In genomic region chr10:12509016-12509793, GRCh38 we compare ENCODE assay signal across 19 cellular contexts.
DNase-seq lines count a peak whose midpoint lies in the region; ATAC-seq, FAIRE-seq and TF ChIP-seq lines count a peak whose summit lies in the region.
"Had no signal": no experiment of that assay in that cellular context is flagged by ENCODE, and none has a peak within 500 bp of the region (broad histone marks: within the 10 kb centered on the region; RNA-seq: fewer than 3 reads in every experiment).

No MANE protein-coding gene starts in this region.

- FAIRE-seq in bronchial epithelial cell (lab: Jason Lieb, UNC) = no peak
- FAIRE-seq: astrocyte had no signal

- no peak overlapping the region for H3K4me3 ChIP-seq in bronchial epithelial cell (ENCODE audit: low read depth, low read length)
- H3K4me3 ChIP-seq: sigmoid colon, upper lobe of right lung had no signal

- peaks cover 38% of the 10 kb centered on the region for H3K4me1 Mint-ChIP-seq in activated naive CD4-positive, alpha-beta T cell treated with anti-CD3 and anti-CD28 coated beads for 36 hours (ENCODE audit: low read depth)
- peaks cover 50 to 86% of the 10 kb centered on the region in 2 donors for H3K4me1 Mint-ChIP-seq in stimulated activated naive B cell treated with anti-CD40 and anti-IgM and Interleukin-4, amounts not matched to agents 10 μg/mL and 1 μg/mL and 100 μg/mL, for 72 hours

- H3K27ac Mint-ChIP-seq in activated naive CD4-positive, alpha-beta T cell treated with anti-CD3 and anti-CD28 coated beads for 36 hours = no peak overlapping the region
- H3K27ac Mint-ChIP-seq in stimulated activated naive B cell treated with anti-CD40 and anti-IgM and Interleukin-4, amounts not matched to agents 10 μg/mL and 1 μg/mL and 100 μg/mL, for 72 hours = peak overlapping the region; percentile 63
- H3K27ac Mint-ChIP-seq: activated T-helper 2 cell treated with anti-CD3 and anti-CD28 coated beads, Interferon-gamma antibody, Interleukin-2, Interleukin-4, amounts not matched to agents 10 μg/mL and 5 μg/mL and 100 μg/mL, durations not matched to agents 14 hours and 24 hours and 36 hours; WTC11 had no signal

- intact Hi-C loops in activated naive CD4-positive, alpha-beta T cell treated with anti-CD3 and anti-CD28 coated beads for 36 hours (cut with micrococcal nuclease) = loop anchor here (5.0 kb wide), 1 partner anchor 203 kb away; no protein-coding TSS in a partner anchor

- TF ChIP-seq CTCF in bronchial epithelial cell (IDR thresholded peaks at IDR 0.05; ENCODE audit: insufficient read depth, low read length, severe bottlenecking) = no peak

- H3K36me3 ChIP-seq in bronchial epithelial cell (ENCODE audit: control insufficient read depth, insufficient read depth, low read length) = no peaks in the 10 kb centered on the region
- H3K36me3 ChIP-seq: neutrophil, sigmoid colon, upper lobe of right lung had no signal

- no peaks in the 10 kb centered on the region for H3K36me3 Mint-ChIP-seq in activated naive CD4-positive, alpha-beta T cell treated with anti-CD3 and anti-CD28 coated beads for 36 hours (ENCODE audit: low read depth)
- H3K36me3 Mint-ChIP-seq in stimulated activated naive B cell treated with anti-CD40 and anti-IgM and Interleukin-4, amounts not matched to agents 10 μg/mL and 1 μg/mL and 100 μg/mL, for 72 hours = peaks cover 2 to 12% of the 10 kb centered on the region in 2 donors
- H3K36me3 Mint-ChIP-seq: WTC11 had no signal

- no peak overlapping the region for H3K4me3 Mint-ChIP-seq in activated naive CD4-positive, alpha-beta T cell treated with anti-CD3 and anti-CD28 coated beads for 36 hours
- no peak overlapping the region for H3K4me3 Mint-ChIP-seq in stimulated activated naive B cell treated with anti-CD40 and anti-IgM and Interleukin-4, amounts not matched to agents 10 μg/mL and 1 μg/mL and 100 μg/mL, for 72 hours
- H3K4me3 Mint-ChIP-seq: WTC11 had no signal

- no peaks in the 10 kb centered on the region for H3K27me3 ChIP-seq in bronchial epithelial cell (ENCODE audit: control insufficient read depth, insufficient read depth, low read length)
- H3K27me3 ChIP-seq: sigmoid colon, upper lobe of right lung had no signal

- H3K9me3 Mint-ChIP-seq in activated naive CD4-positive, alpha-beta T cell treated with anti-CD3 and anti-CD28 coated beads for 36 hours = no peaks in the 10 kb centered on the region
- no peaks in the 10 kb centered on the region for H3K9me3 Mint-ChIP-seq in stimulated activated naive B cell treated with anti-CD40 and anti-IgM and Interleukin-4, amounts not matched to agents 10 μg/mL and 1 μg/mL and 100 μg/mL, for 72 hours
- H3K9me3 Mint-ChIP-seq: activated T-helper 2 cell treated with anti-CD3 and anti-CD28 coated beads, Interferon-gamma antibody, Interleukin-2, Interleukin-4, amounts not matched to agents 10 μg/mL and 5 μg/mL and 100 μg/mL, durations not matched to agents 14 hours and 24 hours and 36 hours had no signal

- ATAC-seq in HG02610 (IDR thresholded peaks at IDR 0.05; ENCODE audit: unreplicated experiment) (peak; percentile 61), GM18861 (IDR thresholded peaks at IDR 0.05; ENCODE audit: unreplicated experiment) (no peak)
- ATAC-seq in stimulated activated naive B cell treated with anti-CD40 and anti-IgM and Interleukin-4, amounts not matched to agents 10 μg/mL and 1 μg/mL and 100 μg/mL, for 72 hours (replicated peaks) = peak; percentile 32 to 52
- ATAC-seq: upper lobe of right lung, WTC11 had no signal

- CTCF ChIA-PET in activated naive CD4-positive, alpha-beta T cell treated with anti-CD3 and anti-CD28 coated beads for 36 hours (lab: Charles Lee) = interaction anchor here (1.0 kb wide), 1 partner anchor 147 kb away, joined by 3 read pairs; no protein-coding TSS in a partner anchor

- no peaks in the 10 kb centered on the region for H3K27me3 Mint-ChIP-seq in activated naive CD4-positive, alpha-beta T cell treated with anti-CD3 and anti-CD28 coated beads for 36 hours (ENCODE audit: low read depth)
- no peaks in the 10 kb centered on the region for H3K27me3 Mint-ChIP-seq in stimulated activated naive B cell treated with anti-CD40 and anti-IgM and Interleukin-4, amounts not matched to agents 10 μg/mL and 1 μg/mL and 100 μg/mL, for 72 hours

- peak; percentile 35 for DNase-seq in activated naive CD4-positive, alpha-beta T cell treated with anti-CD3 and anti-CD28 coated beads for 36 hours
- DNase-seq in activated naive CD4-positive, alpha-beta T cell treated with anti-CD3 and anti-CD28 coated beads, Interleukin-2, amount 50 U/mL, for 16 hours = no peak
- peak; percentile 5 for DNase-seq in bronchial epithelial cell (ENCODE audit: low read depth)
- no peak for DNase-seq in stimulated activated naive B cell treated with anti-CD40 and anti-IgM and Interleukin-4, amounts not matched to agents 10 μg/mL and 1 μg/mL and 100 μg/mL, for 72 hours
- no peak for DNase-seq in NCI-H446 treated with DMSO at 0.1 percent for 48 hours (lab: John Stamatoyannopoulos, UW)
- DNase-seq in ACHN = no peak
- DNase-seq: cortex of kidney; erythroblast; Karpas-422; NCI-H1417; NK-92 treated with Interleukin-12 subunit alpha and Interleukin-12 subunit beta, amount 100 ng/mL, for 24 hours; sigmoid colon; upper lobe of right lung had no signal

- in situ Hi-C loops in ACHN (cut with HindIII; ENCODE audit: low pct_ligation_motif_present, low pct_unique_long_range_greater_than_20kb, low sequenced_read_pairs) = no loop called here

Comparison
In these comparisons a context has a peak if more than half of its experiments do, and no peak if none do; other contexts are left out.
1. DNase-seq: peak in activated naive CD4-positive, alpha-beta T cell treated with anti-CD3 and anti-CD28 coated beads for 36 hours (single experiment) and bronchial epithelial cell (single experiment); none in activated naive CD4-positive, alpha-beta T cell treated with anti-CD3 and anti-CD28 coated beads, Interleukin-2, amount 50 U/mL, for 16 hours (single experiment), stimulated activated naive B cell treated with anti-CD40 and anti-IgM and Interleukin-4, amounts not matched to agents 10 μg/mL and 1 μg/mL and 100 μg/mL, for 72 hours (single experiment), NCI-H446 treated with DMSO at 0.1 percent for 48 hours (single experiment) and ACHN (single experiment).